Comparison of ENCODE assay signal across 8 cellular contexts in the genomic region with DNA sequence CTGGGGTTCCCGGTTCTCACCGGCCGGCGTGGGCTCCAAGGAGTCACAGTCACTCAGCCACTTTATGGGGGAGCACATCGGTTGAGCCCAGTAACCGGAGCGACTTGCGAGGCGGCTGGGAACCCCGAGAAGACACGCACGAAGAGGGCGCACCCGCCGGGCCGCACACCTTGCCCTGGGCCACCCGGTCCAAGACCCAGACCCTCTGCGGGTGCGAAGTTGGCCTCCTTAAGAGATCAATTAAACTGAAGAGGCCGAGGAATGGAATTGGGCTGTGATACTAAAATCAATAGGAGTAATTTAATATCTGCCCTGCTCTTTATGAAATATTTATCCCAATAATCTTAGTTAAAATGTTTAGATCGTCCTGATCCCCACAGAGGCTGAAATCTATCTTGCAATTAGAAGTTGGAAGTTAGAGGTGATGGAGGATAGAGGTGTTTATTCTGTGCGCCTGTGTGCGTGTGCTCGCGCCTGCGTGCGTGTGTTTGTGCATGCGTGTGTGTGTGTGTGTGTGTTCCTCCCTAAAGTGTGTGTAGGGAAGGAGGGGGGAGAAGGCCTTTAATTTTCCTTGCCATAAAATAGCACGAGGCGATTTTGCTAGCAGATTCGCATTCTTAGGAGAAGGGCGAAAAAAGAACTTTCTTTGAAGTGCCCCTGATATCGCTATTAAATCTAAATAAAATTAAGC. TPM values are rescaled to one million over a fixed set of nuclear protein-coding genes. Genes with fewer than 3 reads are reported as not detected.
DNase-seq lines count a peak whose midpoint lies in the region; ATAC-seq and TF ChIP-seq lines count a peak whose summit lies in the region.

No MANE protein-coding gene starts in this region.

- H3K4me3 Mint-ChIP-seq in WTC11, result peak overlapping the region; percentile 81

- H3K4me3 ChIP-seq in gastroesophageal sphincter, result peak overlapping the region; percentile 75 to 91
- peak overlapping the region; percentile 74 for H3K4me3 ChIP-seq in retinal pigment epithelial cell (ENCODE audit: low read length)

- peak overlapping the region in 3 of 4 donors; percentile 91 to 97 (median 92) for H3K27ac ChIP-seq in gastroesophageal sphincter

- DNase-seq in GM10266 (ENCODE audit: extremely low spot score) (peak; percentile 35), WTC11 (ENCODE audit: low spot score) (no peak), retinal pigment epithelial cell (ENCODE audit: low read depth) (no peak), DMS153 treated with DMSO at 0.1 percent for 48 hours (lab: John Stamatoyannopoulos, UW; ENCODE audit: unreplicated experiment) (no peak), NCI-H774 (lab: John Stamatoyannopoulos, UW) (no peak)

- H3K9me3 ChIP-seq in gastroesophageal sphincter, result no peaks in the 10 kb centered on the region

- H3K27me3 Mint-ChIP-seq in WTC11 (ENCODE audit: low read depth), result peaks cover 65% of the 10 kb centered on the region

- TF ChIP-seq EP300 in gastroesophageal sphincter (IDR thresholded peaks at IDR 0.05), result no peak

- TF ChIP-seq POLR2A in gastroesophageal sphincter (IDR thresholded peaks at IDR 0.05), result no peak

- no peaks in the 10 kb centered on the region for H3K9me3 Mint-ChIP-seq in WTC11

- no peak overlapping the region for H3K27ac Mint-ChIP-seq in WTC11

- 38 to 41% methylated on average over 13 to 22 of the region's 33 CpGs for WGBS in gastroesophageal sphincter (ENCODE audit: low coverage in 1 of 2), 2 donors

- H3K36me3 ChIP-seq in gastroesophageal sphincter, result peaks cover 0 to 5% of the 10 kb centered on the region in 2 donors

- H3K4me1 Mint-ChIP-seq in WTC11, result peaks cover 30% of the 10 kb centered on the region

- TF ChIP-seq CTCF in GM10266 (IDR thresholded peaks at IDR 0.05; ENCODE audit: control insufficient read depth, insufficient read depth, low read depth, missing control alignments), result no peak
- no peak for TF ChIP-seq CTCF in WTC11 (IDR thresholded peaks at IDR 0.05)
- TF ChIP-seq CTCF in gastroesophageal sphincter (IDR thresholded peaks at IDR 0.05), result no peak
- TF ChIP-seq CTCF in retinal pigment epithelial cell (conservative IDR thresholded peaks at IDR 0.05; ENCODE audit: low read depth, low read length), result no peak

- peaks cover 0 to 60% (median 27%) of the 10 kb centered on the region in 3 donors for H3K4me1 ChIP-seq in gastroesophageal sphincter

- POLR2A ChIA-PET in WTC11 (lab: Charles Lee), result no interaction called here

- H3K36me3 Mint-ChIP-seq in WTC11, result no peaks in the 10 kb centered on the region

- CTCF ChIA-PET in WTC11 (lab: Charles Lee), result interaction anchor here (0.9 to 1.0 kb wide), 3 partner anchors 74 to 138 kb away, joined by 3 read pairs; no protein-coding TSS in a partner anchor

- peaks cover 5% of the 10 kb centered on the region for H3K27me3 ChIP-seq in gastroesophageal sphincter

- no peak for ATAC-seq in WTC11
- ATAC-seq in gastroesophageal sphincter, result no peak
- ATAC-seq in HG02623 (IDR thresholded peaks at IDR 0.05; ENCODE audit: unreplicated experiment), result no peak
- no peak for ATAC-seq in GM21390 (IDR thresholded peaks at IDR 0.05; ENCODE audit: unreplicated experiment)

TF ChIP-seq in WTC11, 78 proteins besides CTCF, POLR2A, EP300 and RAD21:
- TF ChIP-seq, protein P1, sequence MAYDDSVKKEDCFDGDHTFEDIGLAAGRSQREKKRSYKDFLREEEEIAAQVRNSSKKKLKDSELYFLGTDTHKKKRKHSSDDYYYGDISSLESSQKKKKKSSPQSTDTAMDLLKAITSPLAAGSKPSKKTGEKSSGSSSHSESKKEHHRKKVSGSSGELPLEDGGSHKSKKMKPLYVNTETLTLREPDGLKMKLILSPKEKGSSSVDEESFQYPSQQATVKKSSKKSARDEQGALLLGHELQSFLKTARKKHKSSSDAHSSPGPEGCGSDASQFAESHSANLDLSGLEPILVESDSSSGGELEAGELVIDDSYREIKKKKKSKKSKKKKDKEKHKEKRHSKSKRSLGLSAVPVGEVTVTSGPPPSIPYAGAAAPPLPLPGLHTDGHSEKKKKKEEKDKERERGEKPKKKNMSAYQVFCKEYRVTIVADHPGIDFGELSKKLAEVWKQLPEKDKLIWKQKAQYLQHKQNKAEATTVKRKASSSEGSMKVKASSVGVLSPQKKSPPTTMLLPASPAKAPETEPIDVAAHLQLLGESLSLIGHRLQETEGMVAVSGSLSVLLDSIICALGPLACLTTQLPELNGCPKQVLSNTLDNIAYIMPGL (CRISPR knock-in tag; IDR thresholded peaks at IDR 0.05), result 0 out of 2 replicates have a peak, but pooled peaks have one; percentile 14
- TF ChIP-seq, protein P2, sequence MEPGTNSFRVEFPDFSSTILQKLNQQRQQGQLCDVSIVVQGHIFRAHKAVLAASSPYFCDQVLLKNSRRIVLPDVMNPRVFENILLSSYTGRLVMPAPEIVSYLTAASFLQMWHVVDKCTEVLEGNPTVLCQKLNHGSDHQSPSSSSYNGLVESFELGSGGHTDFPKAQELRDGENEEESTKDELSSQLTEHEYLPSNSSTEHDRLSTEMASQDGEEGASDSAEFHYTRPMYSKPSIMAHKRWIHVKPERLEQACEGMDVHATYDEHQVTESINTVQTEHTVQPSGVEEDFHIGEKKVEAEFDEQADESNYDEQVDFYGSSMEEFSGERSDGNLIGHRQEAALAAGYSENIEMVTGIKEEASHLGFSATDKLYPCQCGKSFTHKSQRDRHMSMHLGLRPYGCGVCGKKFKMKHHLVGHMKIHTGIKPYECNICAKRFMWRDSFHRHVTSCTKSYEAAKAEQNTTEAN (CRISPR knock-in tag; IDR thresholded peaks at IDR 0.05), result no peak; the same call in 1 of the 2 replicates
- TF ChIP-seq, protein P3, sequence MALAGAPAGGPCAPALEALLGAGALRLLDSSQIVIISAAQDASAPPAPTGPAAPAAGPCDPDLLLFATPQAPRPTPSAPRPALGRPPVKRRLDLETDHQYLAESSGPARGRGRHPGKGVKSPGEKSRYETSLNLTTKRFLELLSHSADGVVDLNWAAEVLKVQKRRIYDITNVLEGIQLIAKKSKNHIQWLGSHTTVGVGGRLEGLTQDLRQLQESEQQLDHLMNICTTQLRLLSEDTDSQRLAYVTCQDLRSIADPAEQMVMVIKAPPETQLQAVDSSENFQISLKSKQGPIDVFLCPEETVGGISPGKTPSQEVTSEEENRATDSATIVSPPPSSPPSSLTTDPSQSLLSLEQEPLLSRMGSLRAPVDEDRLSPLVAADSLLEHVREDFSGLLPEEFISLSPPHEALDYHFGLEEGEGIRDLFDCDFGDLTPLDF (CRISPR knock-in tag; IDR thresholded peaks at IDR 0.05), result no peak

RNA-seq across cellular contexts. Expression of a gene that starts 1.0 kb away (rescaled TPM):
- total RNA-seq in WTC11 (2021), result 16.3 to 21.3 TPM (median 16.7 TPM) in 3 replicates
- 10 to 100 TPM; 13.4 to 52.8 (median 28.5) TPM for total RNA-seq in gastroesophageal sphincter
